In the genomic region with DNA sequence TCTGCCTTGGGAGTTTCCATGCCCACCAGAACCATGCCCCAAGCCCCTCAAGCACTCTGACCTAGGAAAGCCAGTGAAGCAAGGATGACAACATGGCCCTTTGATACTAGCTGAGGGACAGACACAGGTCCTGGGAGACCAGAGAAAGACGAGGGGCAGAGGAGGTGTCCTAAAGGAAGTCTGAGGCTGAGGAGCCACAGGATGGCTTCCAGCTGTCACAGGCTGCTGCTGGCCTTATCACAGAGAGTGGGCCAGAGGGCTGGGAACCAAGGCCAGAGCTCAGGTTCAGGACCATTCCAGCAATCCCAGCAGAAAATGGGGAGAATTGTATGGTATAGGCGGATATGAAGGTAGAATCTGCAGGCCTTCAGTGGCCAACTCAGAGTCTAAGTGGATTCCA, we compare ENCODE assay signal across 15 cellular contexts. TPM values are rescaled to one million over a fixed set of nuclear protein-coding genes. Genes with fewer than 3 reads are reported as not detected.
DNase-seq lines count a peak whose midpoint lies in the region; ATAC-seq and TF ChIP-seq lines count a peak whose summit lies in the region.
"Had no signal": no experiment of that assay in that cellular context is flagged by ENCODE, and none has a peak within 500 bp of the region (broad histone marks: within the 10 kb centered on the region; RNA-seq: fewer than 3 reads in every experiment).

No MANE protein-coding gene starts in this region.

- peaks cover 99% of the 10 kb centered on the region for H3K36me3 ChIP-seq in lower lobe of right lung

- peak overlapping the region; percentile 66 for H3K27ac Mint-ChIP-seq in activated T-helper 17 cell treated with anti-CD3 and anti-CD28 coated beads, Interleukin-2, amount 50 U/mL, for 72 hours
- peak overlapping the region; percentile 14 for H3K27ac Mint-ChIP-seq in stimulated activated naive B cell treated with anti-CD40 and anti-IgM and Interleukin-4, amounts not matched to agents 10 μg/mL and 1 μg/mL and 100 μg/mL, for 72 hours
- H3K27ac Mint-ChIP-seq: CD8-positive, alpha-beta T cell had no signal

- ATAC-seq in Right ventricle myocardium inferior (no peak), lower lobe of right lung (no peak)
- ATAC-seq in activated T-helper 17 cell treated with anti-CD3 and anti-CD28 coated beads, Interleukin-2, amount 50 U/mL, for 72 hours (replicated peaks), result no peak
- ATAC-seq in stimulated activated naive B cell treated with anti-CD40 and anti-IgM and Interleukin-4, amounts not matched to agents 10 μg/mL and 1 μg/mL and 100 μg/mL, for 72 hours (replicated peaks), result no peak
- ATAC-seq: CD8-positive, alpha-beta T cell had no signal

- H3K9me3 Mint-ChIP-seq in activated T-helper 17 cell treated with anti-CD3 and anti-CD28 coated beads, Interleukin-2, amount 50 U/mL, for 72 hours, result no peaks in the 10 kb centered on the region
- no peaks in the 10 kb centered on the region for H3K9me3 Mint-ChIP-seq in stimulated activated naive B cell treated with anti-CD40 and anti-IgM and Interleukin-4, amounts not matched to agents 10 μg/mL and 1 μg/mL and 100 μg/mL, for 72 hours
- H3K9me3 Mint-ChIP-seq: CD14-positive monocyte; CD8-positive, alpha-beta T cell had no signal

- H3K27ac ChIP-seq in lower lobe of right lung, result no peak overlapping the region

- H3K4me3 Mint-ChIP-seq in activated T-helper 17 cell treated with anti-CD3 and anti-CD28 coated beads, Interleukin-2, amount 50 U/mL, for 72 hours, result no peak overlapping the region
- no peak overlapping the region for H3K4me3 Mint-ChIP-seq in stimulated activated naive B cell treated with anti-CD40 and anti-IgM and Interleukin-4, amounts not matched to agents 10 μg/mL and 1 μg/mL and 100 μg/mL, for 72 hours
- H3K4me3 Mint-ChIP-seq: CD14-positive monocyte; CD8-positive, alpha-beta T cell had no signal

- H3K4me1 ChIP-seq in lower lobe of right lung, result no peaks in the 10 kb centered on the region
- H3K4me1 ChIP-seq: HAP-1 had no signal

- no peak for TF ChIP-seq CTCF in lower lobe of right lung (IDR thresholded peaks at IDR 0.05)

- H3K4me1 Mint-ChIP-seq in activated T-helper 17 cell treated with anti-CD3 and anti-CD28 coated beads, Interleukin-2, amount 50 U/mL, for 72 hours, result no peaks in the 10 kb centered on the region
- peaks cover 0 to 3% of the 10 kb centered on the region in 2 donors for H3K4me1 Mint-ChIP-seq in stimulated activated naive B cell treated with anti-CD40 and anti-IgM and Interleukin-4, amounts not matched to agents 10 μg/mL and 1 μg/mL and 100 μg/mL, for 72 hours

- H3K4me3 ChIP-seq in lower lobe of right lung, result no peak overlapping the region
- H3K4me3 ChIP-seq: HAP-1 had no signal

- no peaks in the 10 kb centered on the region for H3K27me3 ChIP-seq in lower lobe of right lung (ENCODE audit: low read depth)

- no peaks in the 10 kb centered on the region for H3K27me3 Mint-ChIP-seq in activated T-helper 17 cell treated with anti-CD3 and anti-CD28 coated beads, Interleukin-2, amount 50 U/mL, for 72 hours
- H3K27me3 Mint-ChIP-seq in stimulated activated naive B cell treated with anti-CD40 and anti-IgM and Interleukin-4, amounts not matched to agents 10 μg/mL and 1 μg/mL and 100 μg/mL, for 72 hours, result no peaks in the 10 kb centered on the region

- peaks cover 98% of the 10 kb centered on the region for H3K36me3 Mint-ChIP-seq in activated T-helper 17 cell treated with anti-CD3 and anti-CD28 coated beads, Interleukin-2, amount 50 U/mL, for 72 hours (ENCODE audit: low read depth)
- H3K36me3 Mint-ChIP-seq in stimulated activated naive B cell treated with anti-CD40 and anti-IgM and Interleukin-4, amounts not matched to agents 10 μg/mL and 1 μg/mL and 100 μg/mL, for 72 hours, result peaks cover 45 to 69% of the 10 kb centered on the region in 2 donors

- intact Hi-C loops in cardiac septum (cut with DNase I), result no loop called here
- intact Hi-C loops in Right ventricle myocardium inferior (cut with DNase I), result no loop called here
- intact Hi-C loops in lower lobe of right lung (cut with DNase I), result no loop called here

- H3K9me3 ChIP-seq in lower lobe of right lung, result no peaks in the 10 kb centered on the region
- H3K9me3 ChIP-seq: HAP-1 had no signal

- DNase-seq in cardiac septum (ENCODE audit: low spot score) (peak; percentile 17), Right ventricle myocardium inferior (ENCODE audit: missing footprints) (no peak), lower lobe of right lung (peak; percentile 13), NCI-H128 (lab: John Stamatoyannopoulos, UW; ENCODE audit: unreplicated experiment) (no peak), NCI-H2081 (lab: John Stamatoyannopoulos, UW) (no peak)
- DNase-seq in stimulated activated naive B cell treated with anti-CD40 and anti-IgM and Interleukin-4, amounts not matched to agents 10 μg/mL and 1 μg/mL and 100 μg/mL, for 72 hours, result no peak
- DNase-seq: CD8-positive, alpha-beta T cell; COR-L47; DMS153; DMS79 treated with DMSO at 0.1 percent for 48 hours; EL; GOT3 had no signal

RNA-seq across cellular contexts. Expression of a gene that starts 31.7 kb away (rescaled TPM):
- 1.1 TPM for total RNA-seq in cardiac septum
- 0.51 TPM for total RNA-seq in Right ventricle myocardium inferior
- total RNA-seq in activated T-helper 17 cell treated with anti-CD3 and anti-CD28 coated beads, Interleukin-2, amount 50 U/mL, for 72 hours, result 1 to 10 TPM; 1.1 to 1.2 TPM
- total RNA-seq in lower lobe of right lung, result 1.9 TPM

Comparison
In these comparisons a context has a peak if more than half of its experiments do, and no peak if none do; other contexts are left out.
1. DNase-seq: peak in cardiac septum (single experiment) and lower lobe of right lung (single experiment); none in Right ventricle myocardium inferior (single experiment), stimulated activated naive B cell treated with anti-CD40 and anti-IgM and Interleukin-4, amounts not matched to agents 10 μg/mL and 1 μg/mL and 100 μg/mL, for 72 hours (single experiment), NCI-H128 (single experiment) and NCI-H2081 (0 of 2).